In genomic region chr4:39638358-39639239, GRCh38 we compare ENCODE assay signal across 8 cellular contexts. TPM values are rescaled to one million over a fixed set of nuclear protein-coding genes. Genes with fewer than 3 reads are reported as not detected.
DNase-seq lines count a peak whose midpoint lies in the region; ATAC-seq and TF ChIP-seq lines count a peak whose summit lies in the region.

Gene SMIM14 (minus strand): TSS chr4:39638865. CDS start chr4:39605145, 33,720 bp downstream.

- H3K9me3 ChIP-seq in SK-N-SH, result no peaks in the 10 kb centered on the region
- no peaks in the 10 kb centered on the region for H3K9me3 ChIP-seq in suprapubic skin

- TF ChIP-seq EP300 in SK-N-SH (IDR thresholded peaks at IDR 0.05; ENCODE audit: borderline replicate concordance in 1 of 2, low read depth in 1 of 2, low read length in 1 of 2), result peak; percentile 7 to 42; a peak in 2 of 4 replicates
- TF ChIP-seq EP300 in suprapubic skin (IDR thresholded peaks at IDR 0.05), result no peak

- no peaks in the 10 kb centered on the region for H3K27me3 ChIP-seq in SK-N-SH (ENCODE audit: insufficient read depth)
- H3K27me3 ChIP-seq in suprapubic skin, result no peaks in the 10 kb centered on the region

- H3K9me2 ChIP-seq in SK-N-SH, result no peaks in the 10 kb centered on the region

- H3K36me3 ChIP-seq in SK-N-SH (replicated peaks in 1 of 2; ENCODE audit: control insufficient read depth in 1 of 2, insufficient read depth in 2 of 2, low read length in 1 of 2) (no peaks in the 10 kb centered on the region), suprapubic skin (no peaks in the 10 kb centered on the region)

- peak within 1 kb of the TSS; percentile 60 to 86 for H3K27ac Mint-ChIP-seq in activated naive CD4-positive, alpha-beta T cell treated with anti-CD3 and anti-CD28 coated beads, Interleukin-2, amount 50 U/mL, for 72 hours

- H2AFZ ChIP-seq in SK-N-SH (ENCODE audit: low read depth), result peak within 1 kb of the TSS; percentile 96

- peaks cover 31% of the 10 kb centered on the region for H3F3A ChIP-seq in SK-N-SH (replicated peaks; ENCODE audit: insufficient read depth)

- TF ChIP-seq RAD21 in SK-N-SH (IDR thresholded peaks at IDR 0.05; ENCODE audit: low read length), result no peak

- POLR2A ChIA-PET in SK-N-SH (lab: Yijun Ruan, JAX), result interaction anchor here (0.6 to 3.0 kb wide), 11 partner anchors 8 to 1618 kb away, joined by 3 to 40 read pairs (median 3); partner anchors contain the start of genes LIAS, RPL9, UBE2K and UCHL1

- TF ChIP-seq CTCF in HFF-Myc (IDR thresholded peaks at IDR 0.05; ENCODE audit: low read depth, low read length, missing control alignments) (no peak), NB4 (IDR thresholded peaks at IDR 0.05; ENCODE audit: low read depth, low read length) (no peak), SK-N-SH (IDR thresholded peaks at IDR 0.05) (no peak), suprapubic skin (IDR thresholded peaks at IDR 0.05) (peak in 1 of 2 donors; percentile 7)

- peak within 1 kb of the TSS; percentile 96 for H3K4me2 ChIP-seq in SK-N-SH

- 0% methylated on average over 33 of the region's 75 CpGs for WGBS in SK-N-SH (ENCODE audit: low lambda C conversion rate)
- 0% methylated on average over 23 of the region's 75 CpGs for WGBS in suprapubic skin

- H3K9ac ChIP-seq in SK-N-SH, result peak within 1 kb of the TSS; percentile 97

- H3K9me3 Mint-ChIP-seq in activated naive CD4-positive, alpha-beta T cell treated with anti-CD3 and anti-CD28 coated beads, Interleukin-2, amount 50 U/mL, for 72 hours, result no peaks in the 10 kb centered on the region

- no peaks in the 10 kb centered on the region for H3K36me3 Mint-ChIP-seq in activated naive CD4-positive, alpha-beta T cell treated with anti-CD3 and anti-CD28 coated beads, Interleukin-2, amount 50 U/mL, for 72 hours

- CTCF ChIA-PET in SK-N-SH (lab: Yijun Ruan, JAX), result interaction anchor here (0.9 to 5.7 kb wide), 6 partner anchors 12 to 340 kb away, joined by 3 to 30 read pairs (median 4); no protein-coding TSS in a partner anchor

- peaks cover 5 to 6% of the 10 kb centered on the region in 2 experiments; a peak in 3 of 4 replicates for H3K4me1 ChIP-seq in SK-N-SH (ENCODE audit: control insufficient read depth in 1 of 2, insufficient read depth in 2 of 2, low read depth in 1 of 2, low read length in 1 of 2)
- H3K4me1 ChIP-seq in suprapubic skin, result peaks cover 36% of the 10 kb centered on the region

- TF ChIP-seq POLR2A in NB4 (IDR thresholded peaks at IDR 0.05; ENCODE audit: extremely low read depth, insufficient read length) (peak; percentile 83), suprapubic skin (IDR thresholded peaks at IDR 0.05) (peak; percentile 63 to 92)

- H3K4me3 ChIP-seq in HFF-Myc (replicated peaks; ENCODE audit: low read depth, low read length) (peak within 1 kb of the TSS; percentile 88), NB4 (ENCODE audit: low read depth, low read length) (peak within 1 kb of the TSS; percentile 92), SK-N-SH (ENCODE audit: low read depth in 2 of 2, low read length in 1 of 2) (peak within 1 kb of the TSS; percentile 85), suprapubic skin (peak within 1 kb of the TSS; percentile 89)

- DNase-seq in GM04504 (ENCODE audit: low read depth), result peak; percentile 97
- peak; percentile 76 for DNase-seq in HFF-Myc (ENCODE audit: extremely low read depth, low read depth)
- peak; percentile 100 for DNase-seq in NB4 (ENCODE audit: low read depth)
- peak; percentile 98 for DNase-seq in SK-N-SH
- DNase-seq in activated naive CD4-positive, alpha-beta T cell treated with anti-CD3 and anti-CD28 coated beads, Interleukin-2, amount 50 U/mL, for 72 hours (ENCODE audit: low spot score in 2 of 2), result peak; percentile 82 to 97
- DNase-seq in globus pallidus (ENCODE audit: low spot score), result peak; percentile 99
- peak; percentile 98 for DNase-seq in occipital lobe (lab: John Stamatoyannopoulos, UW)
- peak; percentile 99 for DNase-seq in suprapubic skin (ENCODE audit: low spot score in 2 of 2)

- peak; percentile 89 to 91 for ATAC-seq in activated naive CD4-positive, alpha-beta T cell treated with anti-CD3 and anti-CD28 coated beads, Interleukin-2, amount 50 U/mL, for 72 hours

- H4K20me1 ChIP-seq in SK-N-SH (ENCODE audit: insufficient read depth), result no peaks in the 10 kb centered on the region

- peaks cover 50% of the 10 kb centered on the region for H3K79me2 ChIP-seq in SK-N-SH (ENCODE audit: insufficient read depth)

- H3K27ac ChIP-seq in SK-N-SH (ENCODE audit: low read depth in 2 of 2, low read length in 1 of 2) (peak within 1 kb of the TSS; percentile 91 to 99), suprapubic skin (peak within 1 kb of the TSS; percentile 96)

TF ChIP-seq in SK-N-SH, 30 proteins besides CTCF, POLR2A, EP300 and RAD21 (continues in another document):
- TF ChIP-seq FOXJ3 (CRISPR knock-in tag; IDR thresholded peaks at IDR 0.05) (peak; percentile 28; the same call in 1 of the 2 replicates), EZH2phosphoT487 (IDR thresholded peaks at IDR 0.05; ENCODE audit: borderline replicate concordance, low read depth) (no peak), RXRA (IDR thresholded peaks at IDR 0.05; ENCODE audit: borderline replicate concordance, low read depth) (no peak), ZBTB33 (IDR thresholded peaks at IDR 0.05; ENCODE audit: borderline replicate concordance, low read depth) (no peak), RFX5 (IDR thresholded peaks at IDR 0.05; ENCODE audit: low read length) (0 out of 2 replicates have a peak, but pooled peaks have one; percentile 39), CHD2 (IDR thresholded peaks at IDR 0.05; ENCODE audit: low read length, partially characterized antibody) (peak; percentile 89), TAF1 (IDR thresholded peaks at IDR 0.05; ENCODE audit: borderline replicate concordance, low read depth, low read length) (peak; percentile 57), FOXM1 (IDR thresholded peaks at IDR 0.05; ENCODE audit: low read depth) (no peak; the same call in 1 of the 2 replicates), RCOR1 (IDR thresholded peaks at IDR 0.05; ENCODE audit: low read length) (no peak), NFIC (IDR thresholded peaks at IDR 0.05; ENCODE audit: borderline replicate concordance) (no peak), JUND (IDR thresholded peaks at IDR 0.05) (no peak), TCF12 (IDR thresholded peaks at IDR 0.05) (0 out of 2 replicates have a peak, but pooled peaks have one; percentile 1), USF1 (IDR thresholded peaks at IDR 0.05; ENCODE audit: borderline replicate concordance, low read depth) (no peak), YY1 (IDR thresholded peaks at IDR 0.05; ENCODE audit: low read depth) (no peak), TEAD4 (IDR thresholded peaks at IDR 0.05; ENCODE audit: borderline replicate concordance, insufficient read depth) (no peak), POLR2AphosphoS5 (IDR thresholded peaks at IDR 0.05; ENCODE audit: low read depth, low read length) (peak; percentile 88), SMC3 (IDR thresholded peaks at IDR 0.05; ENCODE audit: low read depth, low read length) (no peak), GATA2 (CRISPR knock-in tag; IDR thresholded peaks at IDR 0.05) (no peak)
- TF ChIP-seq, protein P1, sequence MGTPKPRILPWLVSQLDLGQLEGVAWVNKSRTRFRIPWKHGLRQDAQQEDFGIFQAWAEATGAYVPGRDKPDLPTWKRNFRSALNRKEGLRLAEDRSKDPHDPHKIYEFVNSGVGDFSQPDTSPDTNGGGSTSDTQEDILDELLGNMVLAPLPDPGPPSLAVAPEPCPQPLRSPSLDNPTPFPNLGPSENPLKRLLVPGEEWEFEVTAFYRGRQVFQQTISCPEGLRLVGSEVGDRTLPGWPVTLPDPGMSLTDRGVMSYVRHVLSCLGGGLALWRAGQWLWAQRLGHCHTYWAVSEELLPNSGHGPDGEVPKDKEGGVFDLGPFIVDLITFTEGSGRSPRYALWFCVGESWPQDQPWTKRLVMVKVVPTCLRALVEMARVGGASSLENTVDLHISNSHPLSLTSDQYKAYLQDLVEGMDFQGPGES (IDR thresholded peaks at IDR 0.05; ENCODE audit: low read depth, low read length), result no peak
- TF ChIP-seq, protein P2, sequence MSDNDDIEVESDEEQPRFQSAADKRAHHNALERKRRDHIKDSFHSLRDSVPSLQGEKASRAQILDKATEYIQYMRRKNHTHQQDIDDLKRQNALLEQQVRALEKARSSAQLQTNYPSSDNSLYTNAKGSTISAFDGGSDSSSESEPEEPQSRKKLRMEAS (IDR thresholded peaks at IDR 0.05; ENCODE audit: low read depth), result peak; percentile 92

RNA-seq across cellular contexts. Expression of gene SMIM14, which starts in this region (rescaled TPM):
- 11.1 and 12.6 TPM in 2 replicates for polyA plus RNA-seq in SK-N-SH (2012; rRNA removed)
- 16.5 and 20.9 TPM in 2 replicates for polyA plus RNA-seq in SK-N-SH (2012; cell fraction: cytosol; rRNA removed)
- 4.1 and 7.2 TPM in 2 replicates for polyA plus RNA-seq in SK-N-SH (2012; cell fraction: nucleus; rRNA removed)
- 1 to 10 TPM; 1.3 to 4.7 TPM for total RNA-seq in activated naive CD4-positive, alpha-beta T cell treated with anti-CD3 and anti-CD28 coated beads, Interleukin-2, amount 50 U/mL, for 72 hours
- total RNA-seq in occipital lobe (59.9 TPM), suprapubic skin (10 to 100 TPM; 20.8 to 65.0 (median 48.9) TPM)

Comparison
In these comparisons a context has a peak if more than half of its experiments do, and no peak if none do; other contexts are left out.
1. Peak in every context shown above with its lines: DNase-seq, ATAC-seq, H3K4me3 ChIP-seq and H3K27ac ChIP-seq.